8 cellular contexts compared by ENCODE assay signal in the genomic region with DNA sequence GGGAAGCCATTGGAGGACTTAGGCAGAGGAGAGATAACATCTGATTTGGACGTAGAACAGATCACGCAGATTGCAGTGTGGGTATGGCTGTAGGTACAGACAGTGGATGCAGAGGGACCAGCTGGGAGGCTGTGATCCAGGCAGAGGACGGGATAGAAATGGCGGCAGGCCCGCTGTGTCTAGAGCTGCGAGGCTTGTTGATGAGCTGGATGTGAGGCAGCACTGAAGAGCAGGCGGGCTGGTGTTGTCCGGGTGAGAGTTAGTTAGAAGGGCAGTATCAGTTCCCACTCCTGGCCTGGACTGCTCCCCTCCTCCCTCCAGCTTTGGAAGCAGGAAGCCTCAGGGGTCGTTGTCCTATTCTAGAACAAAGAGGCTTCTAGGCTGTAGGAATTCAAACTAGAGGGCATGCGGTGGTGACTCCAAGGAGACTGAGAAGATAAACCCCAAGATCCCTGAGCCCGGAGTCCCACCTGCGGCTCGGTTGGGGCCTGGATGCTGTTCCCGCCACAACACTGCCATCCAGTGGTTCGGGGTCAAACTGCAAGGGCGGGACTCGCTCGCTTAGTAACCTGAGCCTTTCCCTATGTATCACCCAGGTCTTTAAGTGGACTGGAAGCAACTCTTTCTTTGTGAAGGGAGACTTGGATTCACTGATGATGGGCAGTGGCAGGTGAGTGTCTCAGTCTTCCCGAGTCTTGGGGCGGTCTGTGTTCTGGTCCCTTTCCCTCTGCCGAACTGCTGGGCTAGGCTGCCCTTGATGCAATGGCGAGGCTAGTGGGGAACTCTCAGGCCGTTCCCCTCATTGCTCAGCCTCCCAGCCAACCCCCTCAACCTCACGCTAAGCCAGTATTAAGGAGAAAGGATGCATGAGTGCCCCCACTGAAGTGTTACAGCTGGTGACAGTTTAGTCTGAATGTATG. TPM values are rescaled to one million over a fixed set of nuclear protein-coding genes. Genes with fewer than 3 reads are reported as not detected.
DNase-seq lines count a peak whose midpoint lies in the region; ATAC-seq and TF ChIP-seq lines count a peak whose summit lies in the region.

No MANE protein-coding gene starts in this region.

- peak; percentile 91 for ATAC-seq in esophagus mucosa
- no peak for ATAC-seq in HG03469 (IDR thresholded peaks at IDR 0.05; ENCODE audit: unreplicated experiment)

- H3K79me2 ChIP-seq in OCI-LY3 (ENCODE audit: low read length), result no peaks in the 10 kb centered on the region

- H3K27ac Mint-ChIP-seq in IgD-negative memory B cell, result peak overlapping the region in 2 of 3 donors; percentile 10 to 39

- H3K4me1 Mint-ChIP-seq in IgD-negative memory B cell, result peaks cover 5 to 6% (median 5%) of the 10 kb centered on the region in 3 donors

- H4K20me1 ChIP-seq in OCI-LY3 (ENCODE audit: insufficient read depth, low read length), result no peaks in the 10 kb centered on the region

- H2AFZ ChIP-seq in OCI-LY3 (ENCODE audit: low read depth, low read length), result peak overlapping the region; percentile 93

- peak overlapping the region; percentile 92 for H3K4me2 ChIP-seq in OCI-LY3 (ENCODE audit: low read length)

- TF ChIP-seq CTCF in GM12864 (IDR thresholded peaks at IDR 0.05; ENCODE audit: low read depth, low read length, missing control alignments) (peak; percentile 99), OCI-LY3 (IDR thresholded peaks at IDR 0.05; ENCODE audit: low read depth, low read length) (peak; percentile 96)

- H3K4me3 Mint-ChIP-seq in IgD-negative memory B cell, result peak overlapping the region in 3 of 4 donors; percentile 8 to 74 (median 72)

- no peaks in the 10 kb centered on the region for H3K36me3 Mint-ChIP-seq in IgD-negative memory B cell

- peaks cover 12% of the 10 kb centered on the region for H3K36me3 ChIP-seq in OCI-LY3 (replicated peaks; ENCODE audit: low read depth, low read length)
- no peaks in the 10 kb centered on the region for H3K36me3 ChIP-seq in mucosa of stomach (ENCODE audit: control insufficient read depth, insufficient read depth, low read length)

- peak overlapping the region; percentile 33 for H3K27ac ChIP-seq in OCI-LY3 (ENCODE audit: low read length)

- peak overlapping the region; percentile 55 for H3K9ac ChIP-seq in OCI-LY3 (ENCODE audit: low read length)
- H3K9ac ChIP-seq in mucosa of stomach (ENCODE audit: low read length), result peak overlapping the region; percentile 23

- H3K27me3 ChIP-seq in OCI-LY3 (ENCODE audit: low read depth, low read length), result no peaks in the 10 kb centered on the region
- no peaks in the 10 kb centered on the region for H3K27me3 ChIP-seq in mucosa of stomach (ENCODE audit: control insufficient read depth, insufficient read depth, low read length)

- H3K4me1 ChIP-seq in OCI-LY3 (ENCODE audit: low read length) (peaks cover 22% of the 10 kb centered on the region), mucosa of stomach (ENCODE audit: control insufficient read depth, insufficient read depth, low read length) (peaks cover 7% of the 10 kb centered on the region)

- H3K9me3 ChIP-seq in OCI-LY3 (ENCODE audit: insufficient read depth, low read length) (no peaks in the 10 kb centered on the region), mucosa of stomach (ENCODE audit: control insufficient read depth, low read length) (no peaks in the 10 kb centered on the region)

- peaks cover 0 to 3% (median 0%) of the 10 kb centered on the region in 3 donors for H3K9me3 Mint-ChIP-seq in IgD-negative memory B cell

- H3K4me3 ChIP-seq in GM12864 (ENCODE audit: low read depth, low read length), result no peak overlapping the region
- H3K4me3 ChIP-seq in OCI-LY3 (ENCODE audit: low read length), result peak overlapping the region; percentile 75
- H3K4me3 ChIP-seq in mucosa of stomach (ENCODE audit: low read length), result no peak overlapping the region

- no peaks in the 10 kb centered on the region for H3K27me3 Mint-ChIP-seq in IgD-negative memory B cell

- DNase-seq in GM12864 (ENCODE audit: low read depth) (peak; percentile 44), activated T-cell treated with anti-CD3 and anti-CD28 coated beads for 4 hours (peak; percentile 81)
- peak; percentile 34 to 68 for DNase-seq in stimulated activated CD8-positive, alpha-beta memory T cell treated with anti-CD3 and anti-CD28 coated beads, Interleukin-4, amount 100 ng/mL, for 4 hours (ENCODE audit: low read depth in 2 of 2, low spot score in 1 of 2)

RNA-seq across cellular contexts. Expression of a gene that starts 11.2 kb away (rescaled TPM):
- polyA plus RNA-seq in IgD-negative memory B cell, result not detected
- 0.20 TPM for total RNA-seq in esophagus mucosa
